12 cellular contexts compared by ENCODE assay signal in the genomic region with DNA sequence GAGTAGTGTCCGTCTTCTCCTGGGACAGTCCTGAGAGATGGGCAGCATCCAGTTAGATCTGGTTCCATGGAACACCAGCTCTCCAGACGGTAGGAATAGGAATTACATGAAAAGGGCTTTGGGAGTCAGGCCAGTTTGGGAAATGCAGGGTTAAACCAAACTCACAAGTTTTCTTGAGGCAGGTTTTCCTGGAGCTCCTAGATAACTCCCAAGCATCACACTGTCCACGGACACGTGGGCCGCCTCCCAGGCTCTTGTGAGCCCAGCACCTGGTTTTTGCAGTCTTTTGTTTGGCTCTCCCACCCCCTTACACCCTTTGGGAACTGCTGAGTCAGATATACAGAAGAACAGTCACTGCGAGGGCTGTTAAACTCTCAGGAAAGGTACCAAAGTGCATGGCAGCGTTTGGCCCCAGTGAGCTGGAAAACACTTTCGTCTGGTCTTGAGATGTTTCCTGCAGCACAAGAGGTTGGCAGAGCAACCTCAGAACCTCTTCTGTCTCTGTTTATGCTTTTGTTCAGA.
DNase-seq lines count a peak whose midpoint lies in the region; ATAC-seq and TF ChIP-seq lines count a peak whose summit lies in the region.
"Had no signal": no experiment of that assay in that cellular context is flagged by ENCODE, and none has a peak within 500 bp of the region (broad histone marks: within the 10 kb centered on the region; RNA-seq: fewer than 3 reads in every experiment).

No MANE protein-coding gene starts in this region.

- H3K79me2 ChIP-seq in OCI-LY7 (ENCODE audit: insufficient read depth, low read depth, low read length) = no peaks in the 10 kb centered on the region

- no TSS peak for BruUV-seq in OCI-LY7 (replicated peaks; lab: Mats Ljungman, UMichigan)

- peaks cover 72% of the 10 kb centered on the region for H3K4me1 ChIP-seq in OCI-LY7 (ENCODE audit: insufficient read depth, low read length, poor library complexity, severe bottlenecking)

- H2AFZ ChIP-seq in OCI-LY7 (ENCODE audit: low read length) = no peak overlapping the region

- CTCF ChIA-PET in OCI-LY7 (lab: Charles Lee; ENCODE audit: unreplicated experiment) = interaction anchor here (0.6 to 0.7 kb wide), 2 partner anchors 51 to 329 kb away, joined by 3 to 4 read pairs; no protein-coding TSS in a partner anchor

- peaks cover 30% of the 10 kb centered on the region; the same call in 1 of the 2 replicates for H3K36me3 ChIP-seq in OCI-LY7 (ENCODE audit: insufficient read depth, low read length)

- peak overlapping the region; percentile 94 for H3K27ac ChIP-seq in OCI-LY7 (ENCODE audit: low read depth, low read length, poor library complexity, severe bottlenecking)
- H3K27ac ChIP-seq: HL-60 had no signal

- DNase-seq in NCI-H1417 (lab: John Stamatoyannopoulos, UW) = peak in 2 of 3 experiments; percentile 2 to 32
- DNase-seq in NCI-H1417 treated with DMSO at 0.1 percent for 48 hours (lab: John Stamatoyannopoulos, UW) = no peak
- DNase-seq in OCI-LY7 (ENCODE audit: low spot score) = peak; percentile 64
- DNase-seq in fibroblast of villous mesenchyme (ENCODE audit: low read depth) = peak; percentile 14
- no peak for DNase-seq in retinal pigment epithelial cell (ENCODE audit: low read depth)
- DNase-seq in KBM-7 = no peak
- DNase-seq in NCI-H2029 treated with DMSO at 0.1 percent for 48 hours (lab: John Stamatoyannopoulos, UW) = no peak
- DNase-seq: activated CD4-positive, alpha-beta T cell treated with anti-CD3 and anti-CD28 coated beads, Interleukin-2, amount 50 U/mL, for 1 hour; activated naive CD8-positive, alpha-beta T cell treated with anti-CD3 and anti-CD28 coated beads, Interleukin-2, amount 10 ng/mL, durations not matched to agents 7 days and 5 days; right cardiac atrium had no signal

- ATAC-seq in HG03432 (IDR thresholded peaks at IDR 0.05; ENCODE audit: unreplicated experiment) = no peak
- ATAC-seq: right cardiac atrium had no signal

- H3K4me2 ChIP-seq in OCI-LY7 (ENCODE audit: low read length) = peak overlapping the region; percentile 72

- TF ChIP-seq CTCF in OCI-LY7 (conservative IDR thresholded peaks at IDR 0.05; ENCODE audit: low read length) (no peak; the same call in 1 of the 2 replicates), fibroblast of villous mesenchyme (IDR thresholded peaks at IDR 0.05; ENCODE audit: insufficient read depth, low read depth, low read length) (peak; percentile 26), retinal pigment epithelial cell (conservative IDR thresholded peaks at IDR 0.05; ENCODE audit: low read depth, low read length) (peak; percentile 44)

- peak overlapping the region; percentile 47 for H3K4me3 ChIP-seq in OCI-LY7 (ENCODE audit: low read depth, low read length, poor library complexity, severe bottlenecking)
- no peak overlapping the region for H3K4me3 ChIP-seq in fibroblast of villous mesenchyme (ENCODE audit: low read depth, low read length)
- H3K4me3 ChIP-seq in retinal pigment epithelial cell (ENCODE audit: low read length) = no peak overlapping the region

- intact Hi-C loops in OCI-LY7 (cut with micrococcal nuclease; ENCODE audit: unreplicated experiment) = loop anchor here (5.0 kb wide), 1 partner anchor 403 kb away; no protein-coding TSS in a partner anchor

- H3K9me2 ChIP-seq in OCI-LY7 (ENCODE audit: insufficient read depth, low read length) = no peaks in the 10 kb centered on the region

- in situ Hi-C loops in KBM-7 (cut with MboI; ENCODE audit: low pct_unique_long_range_greater_than_20kb, low sequenced_read_pairs) = loop anchor here (25.0 kb wide), 1 partner anchor 308 kb away; no protein-coding TSS in a partner anchor

- H3K9me3 ChIP-seq in OCI-LY7 (ENCODE audit: low read length) = no peaks in the 10 kb centered on the region

- H4K20me1 ChIP-seq in OCI-LY7 (ENCODE audit: insufficient read depth, low read length) = no peaks in the 10 kb centered on the region

- POLR2A ChIA-PET in OCI-LY7 (lab: Charles Lee) = interaction anchor here (0.6 to 1.9 kb wide), 5 partner anchors 50 to 1180 kb away, joined by 3 to 8 read pairs (median 4); no protein-coding TSS in a partner anchor

Comparison
In these comparisons a context has a peak if more than half of its experiments do, and no peak if none do; other contexts are left out.
1. DNase-seq: peak in NCI-H1417 (2 of 3), OCI-LY7 (single experiment) and fibroblast of villous mesenchyme (single experiment); none in NCI-H1417 treated with DMSO at 0.1 percent for 48 hours (single experiment), retinal pigment epithelial cell (single experiment), KBM-7 (single experiment) and NCI-H2029 treated with DMSO at 0.1 percent for 48 hours (single experiment).